Comparison of ENCODE assay signal across 25 cellular contexts in genomic region chr2:9300829-9301453, GRCh38.
DNase-seq lines count a peak whose midpoint lies in the region; TF ChIP-seq lines count a peak whose summit lies in the region.
"Had no signal": no experiment of that assay in that cellular context is flagged by ENCODE, and none has a peak within 500 bp of the region (broad histone marks: within the 10 kb centered on the region; RNA-seq: fewer than 3 reads in every experiment).

No MANE protein-coding gene starts in this region.

- no peak overlapping the region for H3K9ac ChIP-seq in mesenchymal stem cell (ENCODE audit: low read length)

- no peak overlapping the region for H2BK15ac ChIP-seq in mesenchymal stem cell (ENCODE audit: low read depth, poor library complexity, severe bottlenecking)

- no peaks in the 10 kb centered on the region for H3K9me2 ChIP-seq in PC-9 (ENCODE audit: insufficient read depth)

- 91% methylated on average over 9 of the region's 10 CpGs for WGBS in mesenchymal stem cell
- 32 to 38% methylated on average over 10 of the region's 10 CpGs for WGBS in thyroid gland, 2 donors

- H3K4me1 Mint-ChIP-seq in MCF 10A (ENCODE audit: insufficient read depth, unreplicated experiment): peaks cover 6% of the 10 kb centered on the region
- H3K4me1 Mint-ChIP-seq: CD4-positive, alpha-beta memory T cell; immature natural killer cell had no signal

- H3K4me3 ChIP-seq in breast epithelium: no peak overlapping the region
- H3K4me3 ChIP-seq in mesenchymal stem cell (ENCODE audit: insufficient read depth in 1 of 2, low read depth in 1 of 2, low read length in 2 of 2): no peak overlapping the region
- H3K4me3 ChIP-seq in thyroid gland (replicated peaks in 1 of 3): no peak overlapping the region
- H3K4me3 ChIP-seq in PC-9: no peak overlapping the region
- H3K4me3 ChIP-seq in coronary artery: no peak overlapping the region
- H3K4me3 ChIP-seq: adrenal gland, cardiac muscle cell, gastroesophageal sphincter, mucosa of descending colon, SJCRH30 had no signal

- intact Hi-C loops in breast epithelium (cut with DNase I; ENCODE audit: low total_unique reads) (no loop called here), MCF 10A (cut with micrococcal nuclease) (no loop called here), thyroid gland (cut with DNase I) (no loop called here), PC-9 (cut with micrococcal nuclease; ENCODE audit: unreplicated experiment) (no loop called here)

- H3K27ac ChIP-seq in breast epithelium: peak overlapping the region; percentile 0 to 62
- H3K27ac ChIP-seq in cingulate gyrus (ENCODE audit: low read depth, low read length): peak overlapping the region; percentile 15
- no peak overlapping the region for H3K27ac ChIP-seq in mesenchymal stem cell (ENCODE audit: low read length, poor library complexity, severe bottlenecking)
- peak overlapping the region; percentile 58 to 77 (median 60) for H3K27ac ChIP-seq in thyroid gland
- no peak overlapping the region for H3K27ac ChIP-seq in PC-9
- no peak overlapping the region for H3K27ac ChIP-seq in coronary artery
- H3K27ac ChIP-seq: adrenal gland, cardiac muscle cell, SJCRH30 had no signal

- H3K9me3 ChIP-seq in breast epithelium (no peaks in the 10 kb centered on the region), mesenchymal stem cell (ENCODE audit: control insufficient read depth, low read length) (no peaks in the 10 kb centered on the region), thyroid gland (no peaks in the 10 kb centered on the region), PC-9 (ENCODE audit: insufficient read depth, low read depth) (no peaks in the 10 kb centered on the region)
- H3K9me3 ChIP-seq: adrenal gland, gastroesophageal sphincter, mucosa of descending colon, SJCRH30 had no signal

- H4K20me1 ChIP-seq in PC-9 (ENCODE audit: insufficient read depth): peaks cover 4% of the 10 kb centered on the region; the same call in 1 of the 2 replicates

- H3K27ac Mint-ChIP-seq in MCF 10A (ENCODE audit: low read depth, unreplicated experiment): no peak overlapping the region
- H3K27ac Mint-ChIP-seq: activated CD8-positive, alpha-beta T cell treated with anti-CD3 and anti-CD28 coated beads, Interleukin-2, amount 10 ng/mL, durations not matched to agents 7 days and 5 days; CD4-positive, alpha-beta memory T cell; immature natural killer cell; progenitor cell of endocrine pancreas had no signal

- no peak overlapping the region for H2BK12ac ChIP-seq in mesenchymal stem cell (ENCODE audit: low read length in 2 of 2)

- no peak overlapping the region for H3K14ac ChIP-seq in mesenchymal stem cell (ENCODE audit: low read length in 2 of 2)

- H2BK5ac ChIP-seq in mesenchymal stem cell (ENCODE audit: low read depth, low read length, poor library complexity, severe bottlenecking): no peak overlapping the region

- H3K4me2 ChIP-seq in mesenchymal stem cell (ENCODE audit: low read length, poor library complexity, severe bottlenecking) (no peak overlapping the region), PC-9 (no peak overlapping the region)

- H3K23ac ChIP-seq in mesenchymal stem cell (ENCODE audit: low read length in 2 of 2): no peak overlapping the region

- DNase-seq in breast epithelium (ENCODE audit: low spot score in 2 of 2) (no peak), MCF 10A (ENCODE audit: unreplicated experiment) (no peak), mesenchymal stem cell (no peak), thyroid gland (peak; percentile 47 to 63), PC-9 (no peak), coronary artery (ENCODE audit: low spot score) (no peak)
- DNase-seq in activated CD4-positive, CD25-positive, alpha-beta regulatory T cell (lab: John Stamatoyannopoulos, UW): no peak
- DNase-seq: 8988T; activated CD4-positive, alpha-beta T cell treated with anti-CD3 and anti-CD28 coated beads for 1 hour; activated CD8-positive, alpha-beta T cell treated with anti-CD3 and anti-CD28 coated beads, Interleukin-2, amount 10 ng/mL, durations not matched to agents 7 days and 5 days; activated naive CD4-positive, alpha-beta T cell; adrenal gland; CD4-positive, alpha-beta memory T cell; GOT3; hippocampal formation; immature natural killer cell; KG1; mucosa of descending colon; NCI-H510A treated with DMSO at 0.1 percent for 48 hours; NK-92 treated with Interleukin-12 subunit alpha and Interleukin-12 subunit beta, amount 100 ng/mL, for 24 hours; SJCRH30 had no signal

- POLR2A ChIA-PET in MCF 10A (lab: Yijun Ruan, JAX) (interaction anchor here (0.9 to 2.9 kb wide), 8 partner anchors 9 to 301 kb away, joined by 3 to 22 read pairs (median 4); no protein-coding TSS in a partner anchor), PC-9 (lab: Charles Lee; ENCODE audit: unreplicated experiment) (interaction anchor here (0.6 kb wide), 1 partner anchor 9 kb away, joined by 4 read pairs; no protein-coding TSS in a partner anchor)

- H3K9me3 Mint-ChIP-seq in MCF 10A (ENCODE audit: unreplicated experiment): no peaks in the 10 kb centered on the region
- H3K9me3 Mint-ChIP-seq: CD4-positive, alpha-beta memory T cell; immature natural killer cell had no signal

- TF ChIP-seq CTCF in breast epithelium (IDR thresholded peaks at IDR 0.05) (no peak), MCF 10A (IDR thresholded peaks at IDR 0.05; ENCODE audit: unreplicated experiment) (no peak), thyroid gland (IDR thresholded peaks at IDR 0.05) (no peak), PC-9 (conservative IDR thresholded peaks at IDR 0.05) (no peak), coronary artery (IDR thresholded peaks at IDR 0.05) (no peak)

- H3K79me2 ChIP-seq in PC-9 (ENCODE audit: low read depth): peaks cover 47% of the 10 kb centered on the region

- no peak for TF ChIP-seq POLR2A in breast epithelium (IDR thresholded peaks at IDR 0.05)
- TF ChIP-seq POLR2A in thyroid gland (IDR thresholded peaks at IDR 0.05): no peak

- H3K27me3 ChIP-seq in breast epithelium: no peaks in the 10 kb centered on the region
- H3K27me3 ChIP-seq in mesenchymal stem cell (ENCODE audit: control insufficient read depth in 1 of 2, insufficient read depth in 1 of 2, low read length in 2 of 2): no peaks in the 10 kb centered on the region
- no peaks in the 10 kb centered on the region for H3K27me3 ChIP-seq in thyroid gland
- H3K27me3 ChIP-seq in PC-9 (ENCODE audit: insufficient read depth, low read depth): no peaks in the 10 kb centered on the region
- H3K27me3 ChIP-seq: adrenal gland, cardiac muscle cell, gastroesophageal sphincter, SJCRH30 had no signal

- BruUV-seq in MCF 10A (replicated peaks; lab: Mats Ljungman, UMichigan) (no TSS peak), PC-9 (replicated peaks; lab: Mats Ljungman, UMichigan) (no TSS peak)

- H2BK120ac ChIP-seq in mesenchymal stem cell (ENCODE audit: low read depth, low read length): no peak overlapping the region

- no peak overlapping the region for H3K4ac ChIP-seq in mesenchymal stem cell (ENCODE audit: low read depth in 1 of 2, low read length in 2 of 2)

- H3K79me1 ChIP-seq in mesenchymal stem cell (replicated peaks; ENCODE audit: low read length, poor library complexity, severe bottlenecking): peaks cover 43% of the 10 kb centered on the region

- H4K91ac ChIP-seq in mesenchymal stem cell (ENCODE audit: low read length): no peak overlapping the region

- H3K18ac ChIP-seq in mesenchymal stem cell (ENCODE audit: low read depth in 1 of 2, low read length in 2 of 2): no peak overlapping the region

- peaks cover 42% of the 10 kb centered on the region for H3K36me3 Mint-ChIP-seq in MCF 10A (ENCODE audit: insufficient read depth, unreplicated experiment)
- H3K36me3 Mint-ChIP-seq: CD4-positive, alpha-beta memory T cell; immature natural killer cell had no signal

- H3F3A ChIP-seq in PC-9 (ENCODE audit: insufficient read depth, low read depth): peaks cover 40% of the 10 kb centered on the region; the same call in 1 of the 2 replicates

- H3K36me3 ChIP-seq in breast epithelium (no peaks in the 10 kb centered on the region), mesenchymal stem cell (ENCODE audit: control insufficient read depth in 1 of 2, insufficient read depth in 2 of 2, low read depth in 1 of 2, low read length in 2 of 2) (peaks cover 12 to 47% of the 10 kb centered on the region in 2 experiments), thyroid gland (no peaks in the 10 kb centered on the region), PC-9 (ENCODE audit: low read depth) (peaks cover 10% of the 10 kb centered on the region; the same call in 1 of the 2 replicates)
- H3K36me3 ChIP-seq: cardiac muscle cell, gastroesophageal sphincter had no signal

- no peak overlapping the region for H2AK5ac ChIP-seq in mesenchymal stem cell (ENCODE audit: low read length, severe bottlenecking)

- CTCF ChIA-PET in MCF 10A (lab: Yijun Ruan, JAX) (interaction anchor here (0.5 to 1.7 kb wide), 4 partner anchors 13 to 95 kb away, joined by 3 to 5 read pairs (median 3); no protein-coding TSS in a partner anchor), PC-9 (lab: Charles Lee) (no interaction called here)

- H2AFZ ChIP-seq in mesenchymal stem cell (ENCODE audit: low read depth, low read length): no peak overlapping the region
- no peak overlapping the region for H2AFZ ChIP-seq in PC-9

- peak overlapping the region; percentile 66 for H4K8ac ChIP-seq in mesenchymal stem cell (ENCODE audit: low read length)

- no peaks in the 10 kb centered on the region for H3K4me1 ChIP-seq in breast epithelium
- peaks cover 5% of the 10 kb centered on the region for H3K4me1 ChIP-seq in mesenchymal stem cell (ENCODE audit: control insufficient read depth, insufficient read depth, low read depth, low read length)
- H3K4me1 ChIP-seq in thyroid gland: peaks cover 20 to 30% of the 10 kb centered on the region in 2 donors
- H3K4me1 ChIP-seq in PC-9 (replicated peaks; ENCODE audit: insufficient read depth): no peaks in the 10 kb centered on the region
- H3K4me1 ChIP-seq: adrenal gland, SJCRH30 had no signal

- no peak overlapping the region for H3K4me3 Mint-ChIP-seq in MCF 10A (ENCODE audit: unreplicated experiment)
- H3K4me3 Mint-ChIP-seq: activated CD8-positive, alpha-beta T cell treated with anti-CD3 and anti-CD28 coated beads, Interleukin-2, amount 10 ng/mL, durations not matched to agents 7 days and 5 days; CD4-positive, alpha-beta memory T cell; immature natural killer cell had no signal

- H3K27me3 Mint-ChIP-seq in MCF 10A (ENCODE audit: insufficient read depth, unreplicated experiment): no peaks in the 10 kb centered on the region
- H3K27me3 Mint-ChIP-seq: progenitor cell of endocrine pancreas had no signal

Comparison
In these comparisons a context has a peak if more than half of its experiments do, and no peak if none do; other contexts are left out.
1. DNase-seq: peak in thyroid gland (2 of 2); none in breast epithelium (0 of 2), MCF 10A (single experiment), mesenchymal stem cell (single experiment), activated CD4-positive, CD25-positive, alpha-beta regulatory T cell (0 of 4), PC-9 (0 of 2) and coronary artery (single experiment).
2. H3K27ac ChIP-seq: peak in breast epithelium (2 of 2), cingulate gyrus (single experiment) and thyroid gland (3 of 3); none in mesenchymal stem cell (single experiment), PC-9 (single experiment) and coronary artery (0 of 2).